Comparison of ENCODE assay signal across 37 cellular contexts in genomic region chrX:394830-395229, GRCh38. TPM values are rescaled to one million over a fixed set of nuclear protein-coding genes. Genes with fewer than 3 reads are reported as not detected.
DNase-seq lines count a peak whose midpoint lies in the region; ATAC-seq, FAIRE-seq and TF ChIP-seq lines count a peak whose summit lies in the region.
"Had no signal": no experiment of that assay in that cellular context is flagged by ENCODE, and none has a peak within 500 bp of the region (broad histone marks: within the 10 kb centered on the region; RNA-seq: fewer than 3 reads in every experiment).

No MANE protein-coding gene starts in this region.

- H2AFZ ChIP-seq in K562 (ENCODE audit: low read depth, low read length) (no peak overlapping the region), mesenchymal stem cell (ENCODE audit: low read depth, low read length) (no peak overlapping the region)

- TF ChIP-seq POLR2A in K562 (conservative IDR thresholded peaks at IDR 0.05): no peak

- H3K9ac ChIP-seq in K562 (ENCODE audit: insufficient read depth in 1 of 2, low read depth in 2 of 2, low read length in 2 of 2): no peak overlapping the region
- no peak overlapping the region for H3K9ac ChIP-seq in mesenchymal stem cell (ENCODE audit: low read length)
- H3K9ac ChIP-seq: BLaER1; BLaER1 treated with 17β-estradiol and CSF1 and Interleukin-3, amounts not matched to agents 10 nM and 100 nM had no signal

- no peaks in the 10 kb centered on the region for H3K9me1 ChIP-seq in K562 (ENCODE audit: control insufficient read depth, insufficient read depth, low read length)

- no peak overlapping the region for H3K14ac ChIP-seq in mesenchymal stem cell (ENCODE audit: low read length in 2 of 2)

- no peak for FAIRE-seq in K562 (lab: Jason Lieb, UNC)
- FAIRE-seq: A204.1, A549, D721Med had no signal

- peaks cover 3% of the 10 kb centered on the region; the same call in 1 of the 2 replicates for H3K4me1 Mint-ChIP-seq in WTC11
- peaks cover 9% of the 10 kb centered on the region for H3K4me1 Mint-ChIP-seq in nephron progenitor cell
- H3K4me1 Mint-ChIP-seq: B cell; CD14-positive monocyte; CD4-positive, alpha-beta memory T cell; CD8-positive, alpha-beta memory T cell had no signal

- ATAC-seq in WTC11: no peak
- ATAC-seq in K562: no peak
- no peak for ATAC-seq in aorta (ENCODE audit: low FRiP score)
- no peak for ATAC-seq in foreskin keratinocyte
- ATAC-seq: A549; CD8-positive, alpha-beta T cell had no signal

- no peak for TF ChIP-seq RAD21 in K562 (CRISPR knock-in tag; conservative IDR thresholded peaks at IDR 0.05 in 1 of 2, IDR thresholded peaks at IDR 0.05 in 1 of 2)

- intact Hi-C loops in K562 (cut with micrococcal nuclease): no loop called here
- intact Hi-C loops in aorta (cut with DNase I): no loop called here

- H2BK15ac ChIP-seq in mesenchymal stem cell (ENCODE audit: low read depth, poor library complexity, severe bottlenecking): no peak overlapping the region

- no peak overlapping the region for H2BK5ac ChIP-seq in mesenchymal stem cell (ENCODE audit: low read depth, low read length, poor library complexity, severe bottlenecking)

- H3K9me3 ChIP-seq in HEK293 (ENCODE audit: control insufficient read depth, insufficient read depth, low read depth, low read length) (no peaks in the 10 kb centered on the region), K562 (replicated peaks; ENCODE audit: control insufficient read depth, insufficient read depth, low read depth, low read length) (no peaks in the 10 kb centered on the region), aorta (ENCODE audit: control insufficient read depth, low read length) (no peaks in the 10 kb centered on the region), mesenchymal stem cell (ENCODE audit: control insufficient read depth, low read length) (no peaks in the 10 kb centered on the region)
- H3K9me3 ChIP-seq: A549; BE2C; BLaER1; BLaER1 treated with 17β-estradiol and CSF1 and Interleukin-3, amounts not matched to agents 10 nM and 100 nM; Caco-2 had no signal

- H3K4me1 ChIP-seq in HEK293 (ENCODE audit: control insufficient read depth, insufficient read depth, low read length): no peaks in the 10 kb centered on the region
- H3K4me1 ChIP-seq in K562 (replicated peaks in 1 of 2; ENCODE audit: control insufficient read depth in 2 of 2, insufficient read depth in 2 of 2, low read length in 2 of 2): peaks cover 0 to 5% of the 10 kb centered on the region in 2 experiments; a peak in 2 of 5 replicates
- H3K4me1 ChIP-seq in aorta (ENCODE audit: control insufficient read depth in 1 of 2, insufficient read depth in 2 of 2, low read length in 2 of 2): no peaks in the 10 kb centered on the region
- H3K4me1 ChIP-seq in foreskin keratinocyte: no peaks in the 10 kb centered on the region
- H3K4me1 ChIP-seq in mesenchymal stem cell (ENCODE audit: control insufficient read depth, insufficient read depth, low read depth, low read length): peaks cover 8% of the 10 kb centered on the region
- H3K4me1 ChIP-seq: BE2C, Caco-2 had no signal

- no peaks in the 10 kb centered on the region for H3K79me1 ChIP-seq in mesenchymal stem cell (replicated peaks; ENCODE audit: low read length, poor library complexity, severe bottlenecking)

- H3K18ac ChIP-seq in mesenchymal stem cell (ENCODE audit: low read depth in 1 of 2, low read length in 2 of 2): no peak overlapping the region

- in situ Hi-C loops in K562 (cut with MboI): no loop called here

- no peak overlapping the region for H4K8ac ChIP-seq in mesenchymal stem cell (ENCODE audit: low read length)

- no peak overlapping the region for H2BK12ac ChIP-seq in mesenchymal stem cell (ENCODE audit: low read length in 2 of 2)

- no peak overlapping the region for H3K23ac ChIP-seq in mesenchymal stem cell (ENCODE audit: low read length in 2 of 2)

- H3K27me3 Mint-ChIP-seq in WTC11 (ENCODE audit: low read depth) (no peaks in the 10 kb centered on the region), nephron progenitor cell (ENCODE audit: low read depth, poor library complexity) (peaks cover 3% of the 10 kb centered on the region)
- H3K27me3 Mint-ChIP-seq: B cell; CD4-positive, alpha-beta memory T cell; CD4-positive, alpha-beta T cell; CD4-positive, CD25-positive, alpha-beta regulatory T cell; CD8-positive, alpha-beta memory T cell had no signal

- POLR2A ChIA-PET in HEK293 (lab: Yijun Ruan, JAX): no interaction called here
- POLR2A ChIA-PET in WTC11 (lab: Charles Lee): no interaction called here
- POLR2A ChIA-PET in K562 (lab: Yijun Ruan, JAX): no interaction called here

- WGBS in K562 (ENCODE audit: insufficient coverage, low coverage, missing lambda C conversion rate): 21% methylated on average over 5 of the region's 7 CpGs
- 94 to 97% methylated on average over 7 of the region's 7 CpGs for WGBS in aorta, 2 donors
- WGBS in mesenchymal stem cell: 96% methylated on average over 5 of the region's 7 CpGs

- H3K27me3 ChIP-seq in K562 (ENCODE audit: control insufficient read depth in 2 of 2, insufficient read depth in 2 of 2, low read length in 2 of 2) (no peaks in the 10 kb centered on the region), aorta (ENCODE audit: control insufficient read depth in 1 of 2, insufficient read depth in 2 of 2, low read length in 1 of 2) (no peaks in the 10 kb centered on the region), foreskin keratinocyte (no peaks in the 10 kb centered on the region), mesenchymal stem cell (ENCODE audit: control insufficient read depth in 1 of 2, insufficient read depth in 1 of 2, low read length in 2 of 2) (no peaks in the 10 kb centered on the region)
- H3K27me3 ChIP-seq: BE2C; BLaER1; BLaER1 treated with 17β-estradiol and CSF1 and Interleukin-3, amounts not matched to agents 10 nM and 100 nM had no signal

- H3K4me2 ChIP-seq in K562 (ENCODE audit: insufficient read depth, low read length) (no peak overlapping the region), mesenchymal stem cell (ENCODE audit: low read length, poor library complexity, severe bottlenecking) (no peak overlapping the region)
- H3K4me2 ChIP-seq: A549; BLaER1; BLaER1 treated with 17β-estradiol and CSF1 and Interleukin-3, amounts not matched to agents 10 nM and 100 nM had no signal

- H3K36me3 Mint-ChIP-seq in WTC11: no peaks in the 10 kb centered on the region
- peaks cover 4% of the 10 kb centered on the region for H3K36me3 Mint-ChIP-seq in nephron progenitor cell (ENCODE audit: low read depth)
- H3K36me3 Mint-ChIP-seq: CD14-positive monocyte; CD4-positive, alpha-beta memory T cell; CD4-positive, CD25-positive, alpha-beta regulatory T cell; CD8-positive, alpha-beta memory T cell; CD8-positive, alpha-beta T cell had no signal

- H3K9me3 Mint-ChIP-seq in WTC11 (no peaks in the 10 kb centered on the region; the same call in 1 of the 2 replicates), nephron progenitor cell (peaks cover 4% of the 10 kb centered on the region)
- H3K9me3 Mint-ChIP-seq: CD4-positive, alpha-beta memory T cell; CD4-positive, alpha-beta T cell; CD8-positive, alpha-beta memory T cell; CD8-positive, alpha-beta T cell had no signal

- H3K27ac ChIP-seq in HEK293 (ENCODE audit: extremely low read depth, low read depth, low read length) (no peak overlapping the region), K562 (ENCODE audit: extremely low read depth, low read depth, low read length) (no peak overlapping the region), aorta (ENCODE audit: low read depth in 1 of 2, low read length in 2 of 2) (no peak overlapping the region), foreskin keratinocyte (no peak overlapping the region), mesenchymal stem cell (ENCODE audit: low read length, poor library complexity, severe bottlenecking) (no peak overlapping the region)
- H3K27ac ChIP-seq: 22Rv1; A549; BLaER1; BLaER1 treated with 17β-estradiol and CSF1 and Interleukin-3, amounts not matched to agents 10 nM and 100 nM; C4-2B had no signal

- H3K4me3 ChIP-seq in HEK293 (ENCODE audit: low read depth, low read length) (no peak overlapping the region), K562 (no peak overlapping the region), aorta (ENCODE audit: low read length in 2 of 2) (no peak overlapping the region), mesenchymal stem cell (ENCODE audit: insufficient read depth in 1 of 2, low read depth in 1 of 2, low read length in 2 of 2) (no peak overlapping the region)
- H3K4me3 ChIP-seq: A549; BLaER1; BLaER1 treated with 17β-estradiol and CSF1 and Interleukin-3, amounts not matched to agents 10 nM and 100 nM had no signal

- no peak for TF ChIP-seq EP300 in K562 (IDR thresholded peaks at IDR 0.05; ENCODE audit: low read length)

- no peaks in the 10 kb centered on the region for H3K36me3 ChIP-seq in HEK293 (ENCODE audit: control insufficient read depth in 2 of 2, insufficient read depth in 1 of 2, low read length in 2 of 2)
- H3K36me3 ChIP-seq in K562 (ENCODE audit: control insufficient read depth, insufficient read depth, low read length): no peaks in the 10 kb centered on the region
- H3K36me3 ChIP-seq in aorta (ENCODE audit: control insufficient read depth in 1 of 2, insufficient read depth in 2 of 2, low read length in 1 of 2): no peaks in the 10 kb centered on the region
- H3K36me3 ChIP-seq in mesenchymal stem cell (ENCODE audit: control insufficient read depth in 1 of 2, insufficient read depth in 2 of 2, low read depth in 1 of 2, low read length in 2 of 2): no peaks in the 10 kb centered on the region
- H3K36me3 ChIP-seq: BE2C; BLaER1; BLaER1 treated with 17β-estradiol and CSF1 and Interleukin-3, amounts not matched to agents 10 nM and 100 nM had no signal

- no TSS peak for BruUV-seq in K562 (replicated peaks; lab: Mats Ljungman, UMichigan)

- no peak overlapping the region for H3K27ac Mint-ChIP-seq in WTC11
- peak overlapping the region; percentile 64 for H3K27ac Mint-ChIP-seq in nephron progenitor cell
- H3K27ac Mint-ChIP-seq: B cell; CD14-positive monocyte; CD4-positive, alpha-beta memory T cell; CD4-positive, alpha-beta T cell; CD4-positive, CD25-positive, alpha-beta regulatory T cell; CD8-positive, alpha-beta memory T cell; CD8-positive, alpha-beta T cell had no signal

- DNase-seq in WTC11 (ENCODE audit: low spot score) (no peak), K562 (ENCODE audit: extremely low read depth in 1 of 4, low spot score in 3 of 4) (no peak), nephron progenitor cell (no peak), GF-D8 (lab: John Stamatoyannopoulos, UW) (no peak), aorta (no peak), foreskin keratinocyte (no peak), mesenchymal stem cell (no peak)
- DNase-seq: 8988T; ACHN; AML-193; BE2C; C1 segment of cervical spinal cord; Caco-2; Calu3; CD4-positive, alpha-beta memory T cell; CD4-positive, alpha-beta T cell; CD4-positive, CD25-positive, alpha-beta regulatory T cell; CD8-positive, alpha-beta memory T cell; CD8-positive, alpha-beta T cell; COR-L47; DMS 273 treated with DMSO at 0.1 percent for 48 hours; DMS153; DMS53; DMS79; DMS79 treated with DMSO at 0.1 percent for 48 hours; DND-41; EL had no signal

- H4K20me1 ChIP-seq in K562 (replicated peaks; ENCODE audit: control insufficient read depth, insufficient read depth, low read length): no peaks in the 10 kb centered on the region
- H4K20me1 ChIP-seq: BLaER1; BLaER1 treated with 17β-estradiol and CSF1 and Interleukin-3, amounts not matched to agents 10 nM and 100 nM had no signal

- TF ChIP-seq CTCF in HEK293 (tag by site-specific recombination; IDR thresholded peaks at IDR 0.05) (no peak), WTC11 (IDR thresholded peaks at IDR 0.05) (no peak), K562 (IDR thresholded peaks at IDR 0.05 in 2 of 3, conservative IDR thresholded peaks at IDR 0.05 in 1 of 3; ENCODE audit: insufficient read depth in 2 of 3, low read depth in 1 of 3, low read length in 3 of 3) (no peak), nephron progenitor cell (IDR thresholded peaks at IDR 0.05) (no peak), foreskin keratinocyte (conservative IDR thresholded peaks at IDR 0.05) (no peak)

- CTCF ChIA-PET in HEK293 (lab: Yijun Ruan, JAX) (no interaction called here), WTC11 (lab: Charles Lee) (no interaction called here), K562 (lab: Yijun Ruan, JAX; ENCODE audit: low intra/inter-chr PET ratio) (no interaction called here)

- no peak overlapping the region for H3K4me3 Mint-ChIP-seq in WTC11
- H3K4me3 Mint-ChIP-seq in nephron progenitor cell: no peak overlapping the region
- H3K4me3 Mint-ChIP-seq: B cell; CD14-positive monocyte; CD4-positive, alpha-beta memory T cell; CD4-positive, alpha-beta T cell; CD4-positive, CD25-positive, alpha-beta regulatory T cell; CD8-positive, alpha-beta memory T cell; CD8-positive, alpha-beta T cell had no signal

- no peak overlapping the region for H3K4ac ChIP-seq in mesenchymal stem cell (ENCODE audit: low read depth in 1 of 2, low read length in 2 of 2)

- no peak overlapping the region for H2AK5ac ChIP-seq in mesenchymal stem cell (ENCODE audit: low read length, severe bottlenecking)

- H3K79me2 ChIP-seq in K562 (ENCODE audit: control insufficient read depth, insufficient read depth, low read length): no peaks in the 10 kb centered on the region

- no peak overlapping the region for H2BK120ac ChIP-seq in mesenchymal stem cell (ENCODE audit: low read depth, low read length)

- no peak overlapping the region for H4K91ac ChIP-seq in mesenchymal stem cell (ENCODE audit: low read length)

RNA-seq across cellular contexts. Expression of gene PPP2R3B, which starts 8.1 kb away (rescaled TPM):
- total RNA-seq in WTC11 (2021) (103 to 130 TPM (median 107 TPM) in 3 replicates), K562 (2014; rRNA removed) (14.7 and 16.2 TPM in 2 replicates), K562 (2014; rRNA removed; fragmentation: Illumina TruSeq; extraction: Trizol) (3.3 and 4.4 TPM in 2 replicates), K562 (2015; rRNA removed; fragmentation: Illumina TruSeq; extraction: Trizol) (6.9 and 7.8 TPM in 2 replicates), K562 (2021) (15.4 and 18.2 TPM in 2 replicates), aorta (10 to 100 TPM in 1 of 2 donors, 1 to 10 TPM in 1; 7.8 to 19.1 TPM), foreskin keratinocyte (17.1 and 20.7 TPM in 2 replicates)
- total RNA-seq in K562 (2011; cell fraction: chromatin; rRNA removed; ENCODE audit: low replicate concordance): 21.2 and 55.6 TPM in 2 replicates
- 36.2 and 47.1 TPM in 2 replicates for total RNA-seq in K562 (2011; cell fraction: nucleolus; rRNA removed)
- total RNA-seq in K562 (2011; cell fraction: nucleoplasm; rRNA removed): 22.7 and 27.4 TPM in 2 replicates
- polyA plus RNA-seq in K562 (2011; rRNA removed) (8.5 and 11.0 TPM in 2 replicates), K562 (2014; fragmentation: Illumina TruSeq; extraction: Trizol) (3.8 and 8.0 TPM in 2 replicates), K562 (2014; fragmentation: Nextera tagmentation; extraction: Ambion mirVana) (under 1 TPM in 1 of 2 experiments, not detected in 1; 0.04 TPM), K562 (2014; rRNA removed) (13.6 and 14.3 TPM in 2 replicates), aorta (10 to 100 TPM in 1 of 2 donors, 1 to 10 TPM in 1; 3.1 to 41.8 TPM), foreskin keratinocyte (18.7 and 20.0 TPM in 2 replicates)
- polyA plus RNA-seq in K562 (2011; cell fraction: cytosol; rRNA removed): 6.7 and 10.8 TPM in 2 replicates
- 69.9 and 88.7 TPM in 2 replicates for polyA plus RNA-seq in K562 (2011; cell fraction: nucleus; rRNA removed)
- 9.5 and 25.9 TPM in 2 replicates for polyA plus RNA-seq in K562 (2012)
- 11.0 and 12.1 TPM in 2 replicates for polyA minus RNA-seq in K562 (2011; rRNA and poly(A)+ RNA removed)
- polyA minus RNA-seq in K562 (2011; cell fraction: cytosol; rRNA and poly(A)+ RNA removed): 16.1 and 39.0 TPM in 2 replicates
- polyA minus RNA-seq in K562 (2011; cell fraction: nucleus; rRNA and poly(A)+ RNA removed): 20.7 and 22.9 TPM in 2 replicates
- polyA plus RNA-seq in mesenchymal stem cell (2013, experiment 1 of 2): 6.5 TPM
- 6.4 TPM for polyA plus RNA-seq in mesenchymal stem cell (2013, experiment 2 of 2)

Comparison
In these comparisons a context has a peak if more than half of its experiments do, and no peak if none do; other contexts are left out.
1. Of the 44 proteins assayed by ChIP-seq in both K562 and HEK293: peak only in K562: none; only in HEK293: none; in both: ZNF146; in neither: 43.